ENCODE assay signal across 14 cellular contexts in the genomic region with DNA sequence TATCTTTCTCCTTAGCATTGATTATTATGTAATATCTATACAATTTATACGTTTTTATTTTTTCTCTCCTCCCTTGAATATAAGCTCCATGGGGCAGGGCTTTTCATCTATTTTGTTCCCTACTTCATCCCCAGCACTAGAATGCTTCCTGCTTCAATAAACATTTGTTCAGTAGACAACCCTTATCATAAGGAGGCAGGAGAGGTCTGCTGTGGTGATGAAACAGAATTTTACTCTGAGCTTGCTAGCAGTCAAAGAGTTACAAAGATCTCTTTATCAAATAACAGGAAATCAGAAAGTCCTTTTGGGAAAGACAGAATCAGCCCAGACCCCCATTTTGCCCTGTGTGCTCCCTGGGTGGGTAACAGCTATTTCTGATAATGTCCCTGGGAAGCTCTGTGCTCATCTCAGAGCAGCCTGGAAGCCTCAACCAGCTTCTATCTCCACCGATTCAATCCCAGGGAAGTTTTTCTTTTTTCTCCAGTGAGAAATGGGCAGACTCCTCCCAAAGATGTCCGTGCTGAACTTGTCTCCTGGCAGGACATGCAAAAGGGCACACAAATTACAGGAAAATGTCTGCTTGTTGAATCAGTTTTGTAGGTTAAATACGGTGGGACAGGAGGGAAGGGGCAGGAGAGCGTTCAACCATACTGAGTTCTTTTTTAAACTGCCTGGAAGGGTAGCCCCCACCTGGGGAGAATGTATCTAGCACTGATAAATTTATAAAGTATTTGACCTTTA.
DNase-seq lines count a peak whose midpoint lies in the region; ATAC-seq and TF ChIP-seq lines count a peak whose summit lies in the region.
"Had no signal": no experiment of that assay in that cellular context is flagged by ENCODE, and none has a peak within 500 bp of the region (broad histone marks: within the 10 kb centered on the region; RNA-seq: fewer than 3 reads in every experiment).

No MANE protein-coding gene starts in this region.

- peaks cover 5% of the 10 kb centered on the region; the same call in 1 of the 2 replicates for H3K36me3 ChIP-seq in BE2C
- H3K36me3 ChIP-seq in adrenal gland (replicated peaks in 1 of 2): no peaks in the 10 kb centered on the region
- H3K36me3 ChIP-seq: upper lobe of left lung had no signal

- 50 to 71% (median 67%) methylated on average over 5 of the region's 5 CpGs for WGBS in adrenal gland, 4 donors

- H3K27me3 ChIP-seq in BE2C: no peaks in the 10 kb centered on the region
- H3K27me3 ChIP-seq in adrenal gland: no peaks in the 10 kb centered on the region
- H3K27me3 ChIP-seq: upper lobe of left lung had no signal

- TF ChIP-seq CTCF in BE2C (IDR thresholded peaks at IDR 0.05; ENCODE audit: low read depth, low read length) (no peak), adrenal gland (IDR thresholded peaks at IDR 0.05) (no peak)

- no peak for ATAC-seq in HG02884 (IDR thresholded peaks at IDR 0.05; ENCODE audit: unreplicated experiment)
- ATAC-seq in HG02610 (IDR thresholded peaks at IDR 0.05; ENCODE audit: unreplicated experiment): no peak
- ATAC-seq: activated T-helper 17 cell treated with anti-CD3 and anti-CD28 coated beads, Interleukin-2, amount 50 U/mL, for 72 hours; naive thymus-derived CD8-positive, alpha-beta T cell had no signal

- TF ChIP-seq POLR2A in adrenal gland (IDR thresholded peaks at IDR 0.05): no peak

- DNase-seq in BE2C: no peak
- DNase-seq in adrenal gland: no peak
- peak; percentile 55 for DNase-seq in left kidney (ENCODE audit: low read depth, low spot score)
- DNase-seq in retina: peak; percentile 29
- no peak for DNase-seq in superior temporal gyrus (ENCODE audit: extremely low spot score)
- DNase-seq in NCI-H524 (lab: John Stamatoyannopoulos, UW): no peak
- DNase-seq: activated CD4-positive, alpha-beta memory T cell treated with anti-CD3 and anti-CD28 coated beads for 36 hours; effector memory CD4-positive, alpha-beta T cell; naive thymus-derived CD8-positive, alpha-beta T cell; NCI-H1930; upper lobe of left lung had no signal

- H3K4me1 ChIP-seq in BE2C (peaks cover 25% of the 10 kb centered on the region), adrenal gland (replicated peaks in 1 of 2) (peaks cover 0 to 34% of the 10 kb centered on the region in 2 donors)

- intact Hi-C loops in adrenal gland (cut with DNase I): no loop called here

- H3K9me3 ChIP-seq in BE2C (no peaks in the 10 kb centered on the region), adrenal gland (replicated peaks in 1 of 3) (no peaks in the 10 kb centered on the region)
- H3K9me3 ChIP-seq: upper lobe of left lung had no signal

- H3K27ac ChIP-seq in adrenal gland: peak overlapping the region in 4 of 5 donors; percentile 11 to 83 (median 40)

- peak overlapping the region; percentile 27 for H3K4me3 ChIP-seq in BE2C (ENCODE audit: low read depth, low read length)
- H3K4me3 ChIP-seq in adrenal gland: no peak overlapping the region
- H3K4me3 ChIP-seq: upper lobe of left lung had no signal

Comparison
In these comparisons a context has a peak if more than half of its experiments do, and no peak if none do; other contexts are left out.
1. DNase-seq: peak in left kidney (single experiment) and retina (single experiment); none in BE2C (single experiment), adrenal gland (0 of 7), superior temporal gyrus (single experiment) and NCI-H524 (0 of 2).